Comparison of ENCODE assay signal across 8 cellular contexts in genomic region chr14:73759714-73760597, GRCh38. TPM values are rescaled to one million over a fixed set of nuclear protein-coding genes. Genes with fewer than 3 reads are reported as not detected.
DNase-seq lines count a peak whose midpoint lies in the region; ATAC-seq and TF ChIP-seq lines count a peak whose summit lies in the region.

No MANE protein-coding gene starts in this region.

- TF ChIP-seq POLR2A in right lobe of liver (IDR thresholded peaks at IDR 0.05): peak; percentile 97

- no peaks in the 10 kb centered on the region for H3K36me3 ChIP-seq in CD4-positive, alpha-beta memory T cell (ENCODE audit: insufficient read depth, low read length)
- no peaks in the 10 kb centered on the region for H3K36me3 ChIP-seq in right lobe of liver

- ATAC-seq in GM19438 (IDR thresholded peaks at IDR 0.05; ENCODE audit: low read depth, unreplicated experiment) (peak; percentile 42), HG03565 (IDR thresholded peaks at IDR 0.05; ENCODE audit: unreplicated experiment) (peak; percentile 45), right lobe of liver (peak; percentile 69 to 84 (median 76))

- peak overlapping the region; percentile 88 to 97 (median 92) for H3K4me3 Mint-ChIP-seq in CD4-positive, alpha-beta memory T cell
- peak overlapping the region; percentile 83 for H3K4me3 Mint-ChIP-seq in dendritic cell treated with granulocyte-macrophage colony-stimulating factor and Interleukin-4, amounts not matched to agents 40 ng/mL and 50 ng/mL, for 4 days

- peaks cover 66 to 90% (median 75%) of the 10 kb centered on the region in 4 donors for H3K4me1 Mint-ChIP-seq in CD4-positive, alpha-beta memory T cell
- H3K4me1 Mint-ChIP-seq in dendritic cell treated with granulocyte-macrophage colony-stimulating factor and Interleukin-4, amounts not matched to agents 40 ng/mL and 50 ng/mL, for 4 days (ENCODE audit: low read depth): peaks cover 93% of the 10 kb centered on the region

- peak overlapping the region; percentile 96 to 100 (median 99) for H3K27ac Mint-ChIP-seq in CD4-positive, alpha-beta memory T cell
- H3K27ac Mint-ChIP-seq in dendritic cell treated with granulocyte-macrophage colony-stimulating factor and Interleukin-4, amounts not matched to agents 40 ng/mL and 50 ng/mL, for 4 days: peak overlapping the region; percentile 94

- no peaks in the 10 kb centered on the region for H3K27me3 Mint-ChIP-seq in CD4-positive, alpha-beta memory T cell
- H3K27me3 Mint-ChIP-seq in dendritic cell treated with granulocyte-macrophage colony-stimulating factor and Interleukin-4, amounts not matched to agents 40 ng/mL and 50 ng/mL, for 4 days: no peaks in the 10 kb centered on the region

- intact Hi-C loops in CD4-positive, alpha-beta memory T cell (cut with micrococcal nuclease): loop anchor here (1.0 to 5.0 kb wide), 4 partner anchors 11 to 192 kb away; partner anchors contain the start of genes COQ6, FAM161B and PNMA1
- intact Hi-C loops in dendritic cell treated with granulocyte-macrophage colony-stimulating factor and Interleukin-4, amounts not matched to agents 40 ng/mL and 50 ng/mL, for 4 days (cut with micrococcal nuclease): no loop called here
- intact Hi-C loops in right lobe of liver (cut with DNase I): no loop called here

- H3K36me3 Mint-ChIP-seq in CD4-positive, alpha-beta memory T cell: peaks cover 0 to 18% of the 10 kb centered on the region in 2 donors
- H3K36me3 Mint-ChIP-seq in dendritic cell treated with granulocyte-macrophage colony-stimulating factor and Interleukin-4, amounts not matched to agents 40 ng/mL and 50 ng/mL, for 4 days (ENCODE audit: low read depth): peaks cover 16% of the 10 kb centered on the region

- DNase-seq in CD4-positive, alpha-beta memory T cell: peak; percentile 95 to 98 (median 96)
- DNase-seq in NCI-H748 treated with DMSO at 0.1 percent for 48 hours (lab: John Stamatoyannopoulos, UW) (peak; percentile 88), right lobe of liver (peak; percentile 96 to 99 (median 98))
- DNase-seq in activated CD4-positive, alpha-beta T cell treated with anti-CD3 and anti-CD28 coated beads, Interleukin-2, amount 50 U/mL, for 4 hours: peak; percentile 95
- DNase-seq in stimulated activated CD4-positive, alpha-beta T cell treated with anti-CD3 and anti-CD28 coated beads, Interleukin-4, amount 100 ng/mL, for 1 hour: peak; percentile 98

- 0% methylated on average over 11 of the region's 93 CpGs for WGBS in right lobe of liver (ENCODE audit: insufficient coverage, low coverage, low lambda C conversion rate, missing lambda C conversion rate)

- H3K4me1 ChIP-seq in CD4-positive, alpha-beta memory T cell (ENCODE audit: insufficient read depth, low read length): peaks cover 73% of the 10 kb centered on the region
- peaks cover 5 to 85% (median 58%) of the 10 kb centered on the region in 4 donors for H3K4me1 ChIP-seq in right lobe of liver

- peak overlapping the region; percentile 98 for H3K27ac ChIP-seq in CD4-positive, alpha-beta memory T cell (ENCODE audit: low read depth, low read length)
- H3K27ac ChIP-seq in right lobe of liver: peak overlapping the region; percentile 96 to 99 (median 99)

- TF ChIP-seq CTCF in right lobe of liver (IDR thresholded peaks at IDR 0.05): peak in 2 of 4 donors; percentile 4 to 19

- no peaks in the 10 kb centered on the region for H3K9me3 Mint-ChIP-seq in CD4-positive, alpha-beta memory T cell
- no peaks in the 10 kb centered on the region for H3K9me3 Mint-ChIP-seq in dendritic cell treated with granulocyte-macrophage colony-stimulating factor and Interleukin-4, amounts not matched to agents 40 ng/mL and 50 ng/mL, for 4 days

- peak overlapping the region; percentile 2 to 73 for H3K4me3 ChIP-seq in CD4-positive, alpha-beta memory T cell (ENCODE audit: low read length in 2 of 2)
- peak overlapping the region; percentile 60 to 86 (median 76) for H3K4me3 ChIP-seq in right lobe of liver

- H3K9me3 ChIP-seq in CD4-positive, alpha-beta memory T cell (ENCODE audit: control insufficient read depth in 1 of 2, low read length in 2 of 2): no peaks in the 10 kb centered on the region
- no peaks in the 10 kb centered on the region for H3K9me3 ChIP-seq in right lobe of liver

- POLR2A ChIA-PET in CD4-positive, alpha-beta memory T cell (lab: Charles Lee; ENCODE audit: partially characterized antibody): interaction anchor here (0.6 to 15.6 kb wide), 25 partner anchors 8 to 733 kb away, joined by 3 to 465 read pairs (median 10); partner anchors contain the start of genes ACOT4, ACOT6, BBOF1 and COQ6

- CTCF ChIA-PET in CD4-positive, alpha-beta memory T cell (lab: Charles Lee; ENCODE audit: partially characterized antibody): interaction anchor here (0.5 to 10.2 kb wide), 16 partner anchors 10 to 92 kb away, joined by 3 to 175 read pairs (median 4); partner anchors contain the start of gene PTGR2

- no peaks in the 10 kb centered on the region for H3K27me3 ChIP-seq in CD4-positive, alpha-beta memory T cell (ENCODE audit: insufficient read depth, low read length)
- no peaks in the 10 kb centered on the region for H3K27me3 ChIP-seq in right lobe of liver

RNA-seq across cellular contexts. Expression of gene PNMA1, which starts 45.8 kb away (rescaled TPM):
- 10 to 100 TPM; 53.3 to 59.3 TPM for total RNA-seq in CD4-positive, alpha-beta memory T cell
- 10 to 100 TPM; 47.8 to 56.3 TPM for polyA plus RNA-seq in CD4-positive, alpha-beta memory T cell
- total RNA-seq in right lobe of liver: 1 to 10 TPM; 1.7 to 7.6 (median 3.7) TPM

Comparison
In these comparisons a context has a peak if more than half of its experiments do, and no peak if none do; other contexts are left out.
1. Peak in every context shown above with its lines: DNase-seq, ATAC-seq, H3K4me3 ChIP-seq and H3K27ac ChIP-seq.
2. RNA of gene PNMA1, which starts 45.8 kb away (total RNA-seq): 53.3 to 59.3 TPM in CD4-positive, alpha-beta memory T cell; 1.7 to 7.6 TPM in right lobe of liver; every median in the first group is over 4 times any median in the second.